Comparison of ENCODE assay signal across 29 cellular contexts in genomic region chrX:6701085-6701484, GRCh38.
"Had no signal": no experiment of that assay in that cellular context is flagged by ENCODE, and none has a peak within 500 bp of the region (broad histone marks: within the 10 kb centered on the region; RNA-seq: fewer than 3 reads in every experiment).

No MANE protein-coding gene starts in this region.

- H3K4me3 ChIP-seq: ascending aorta, cardiac muscle cell, colonic mucosa had no signal

- H3K36me3 ChIP-seq: ascending aorta, cardiac muscle cell, colonic mucosa had no signal

- DNase-seq: activated B cell treated with CpG ODN at 0.5 μM for 24 hours; activated CD4-positive, alpha-beta memory T cell treated with anti-CD3 and anti-CD28 coated beads, Interleukin-2, amount 10 ng/mL, durations not matched to agents 7 days and 5 days; activated CD4-positive, alpha-beta T cell treated with anti-CD3 and anti-CD28 coated beads for 1 hour; activated CD4-positive, alpha-beta T cell treated with anti-CD3 and anti-CD28 coated beads for 36 hours; activated CD4-positive, alpha-beta T cell treated with anti-CD3 and anti-CD28 coated beads for 48 hours; activated CD4-positive, alpha-beta T cell treated with anti-CD3 and anti-CD28 coated beads, Interleukin-2, amount 10 ng/mL, durations not matched to agents 7 days and 5 days; activated CD4-positive, alpha-beta T cell treated with anti-CD3 and anti-CD28 coated beads, Interleukin-2, amount 50 U/mL, for 48 hours; activated CD8-positive, alpha-beta memory T cell treated with anti-CD3 and anti-CD28 coated beads for 24 hours; activated CD8-positive, alpha-beta memory T cell treated with anti-CD3 and anti-CD28 coated beads, Interleukin-2, amount 10 ng/mL, durations not matched to agents 7 days and 5 days; activated CD8-positive, alpha-beta memory T cell treated with anti-CD3 and anti-CD28 coated beads, Interleukin-2, amount 50 U/mL, for 48 hours; activated CD8-positive, alpha-beta T cell treated with anti-CD3 and anti-CD28 coated beads, Interleukin-2, amount 10 ng/mL, durations not matched to agents 7 days and 5 days; activated effector memory CD4-positive, alpha-beta T cell treated with Interleukin-2 at 50 U/mL for 16 hours; activated gamma-delta T cell; activated naive CD4-positive, alpha-beta T cell treated with anti-CD3 and anti-CD28 coated beads, Interleukin-2, amount 10 ng/mL, durations not matched to agents 7 days and 5 days; activated naive CD4-positive, alpha-beta T cell treated with Interleukin-2 at 50 U/mL for 16 hours; activated naive CD8-positive, alpha-beta T cell treated with anti-CD3 and anti-CD28 coated beads, Interleukin-2, amount 10 ng/mL, durations not matched to agents 7 days and 5 days; activated naive CD8-positive, alpha-beta T cell treated with anti-CD3 and anti-CD28 coated beads, Interleukin-2, amount 50 U/mL, for 24 hours; activated T-cell treated with anti-CD3 and anti-CD28 coated beads, Interleukin-2, amount 50 U/mL, for 24 hours; activated T-cell treated with anti-CD3 and anti-CD28 coated beads, Interleukin-2, amount 50 U/mL, for 48 hours; amygdala; anterior cingulate cortex; caudate nucleus; cerebellar nuclear complex; colonic mucosa; T-helper 2 cell; T-helper 9 cell had no signal

- H3K9me3 ChIP-seq: ascending aorta, colonic mucosa had no signal

- H3K27me3 ChIP-seq: ascending aorta, cardiac muscle cell, colonic mucosa had no signal

- H3K27ac ChIP-seq: ascending aorta, cardiac muscle cell, colonic mucosa, VCaP had no signal

- ATAC-seq: activated CD4-positive, alpha-beta T cell treated with anti-CD3 and anti-CD28 coated beads for 36 hours; activated CD8-positive, alpha-beta memory T cell treated with anti-CD3 and anti-CD28 coated beads, Interleukin-2, amount 10 ng/mL, durations not matched to agents 7 days and 5 days; activated CD8-positive, alpha-beta T cell treated with anti-CD3 and anti-CD28 coated beads, Interleukin-2, amount 10 ng/mL, durations not matched to agents 7 days and 5 days; activated naive CD8-positive, alpha-beta T cell treated with anti-CD3 and anti-CD28 coated beads, Interleukin-2, amount 50 U/mL, for 24 hours had no signal

- H3K4me1 ChIP-seq: ascending aorta, colonic mucosa had no signal
